ENCODE assay signal across 19 cellular contexts in the genomic region with DNA sequence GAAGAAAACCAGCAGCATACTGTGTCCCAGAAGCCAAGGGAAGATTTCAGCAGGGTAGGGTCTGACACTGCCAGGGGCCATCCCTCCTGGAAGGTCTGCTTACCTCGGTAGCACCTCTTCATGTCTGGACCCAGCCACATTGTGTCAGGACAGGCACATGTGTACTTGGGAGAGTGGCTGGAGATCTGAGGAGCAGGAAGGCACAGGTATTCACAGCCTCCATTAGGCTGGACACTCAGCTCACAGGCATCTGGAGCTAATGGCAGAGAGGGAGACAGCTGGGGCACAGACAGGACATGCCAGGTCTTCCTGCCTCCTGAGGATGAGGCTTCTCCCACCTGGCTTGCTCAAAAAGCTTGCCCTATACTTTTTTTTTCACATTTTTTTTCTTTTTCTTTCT.
"Had no signal": no experiment of that assay in that cellular context is flagged by ENCODE, and none has a peak within 500 bp of the region (broad histone marks: within the 10 kb centered on the region; RNA-seq: fewer than 3 reads in every experiment).

No MANE protein-coding gene starts in this region.

- H3K27me3 Mint-ChIP-seq: activated CD4-positive, alpha-beta memory T cell treated with anti-CD3 and anti-CD28 coated beads for 36 hours; activated naive CD8-positive, alpha-beta T cell treated with anti-CD3 and anti-CD28 coated beads for 36 hours; memory B cell; naive thymus-derived CD4-positive, alpha-beta T cell; T-helper 17 cell had no signal

- H3K27ac ChIP-seq: neutrophil, spleen, thyroid gland, uterus, WERI-Rb-1 had no signal

- H3K4me1 Mint-ChIP-seq: activated naive CD8-positive, alpha-beta T cell treated with anti-CD3 and anti-CD28 coated beads for 36 hours; endodermal cell; naive thymus-derived CD4-positive, alpha-beta T cell; T-helper 17 cell had no signal

- H3K4me3 ChIP-seq: spleen, thyroid gland, uterus had no signal

- ATAC-seq: naive thymus-derived CD4-positive, alpha-beta T cell; sciatic nerve; T-helper 17 cell had no signal

- H3K9me3 ChIP-seq: neutrophil, spleen, thyroid gland, uterus had no signal

- H3K4me1 ChIP-seq: spleen, thyroid gland, uterus had no signal

- H3K9me3 Mint-ChIP-seq: activated CD4-positive, alpha-beta memory T cell treated with anti-CD3 and anti-CD28 coated beads for 36 hours; activated naive CD8-positive, alpha-beta T cell treated with anti-CD3 and anti-CD28 coated beads for 36 hours; endodermal cell; memory B cell; naive thymus-derived CD4-positive, alpha-beta T cell had no signal

- H3K4me3 Mint-ChIP-seq: activated CD4-positive, alpha-beta memory T cell treated with anti-CD3 and anti-CD28 coated beads for 36 hours; activated naive CD8-positive, alpha-beta T cell treated with anti-CD3 and anti-CD28 coated beads for 36 hours; endodermal cell; memory B cell; naive thymus-derived CD4-positive, alpha-beta T cell; T-helper 17 cell had no signal

- H3K27me3 ChIP-seq: neutrophil, spleen, thyroid gland, uterus had no signal

- DNase-seq: activated CD4-positive, alpha-beta memory T cell treated with anti-CD3 and anti-CD28 coated beads for 36 hours; activated naive CD8-positive, alpha-beta T cell treated with anti-CD3 and anti-CD28 coated beads for 36 hours; activated T-cell treated with anti-CD3 and anti-CD28 coated beads for 4 hours; amygdala; caudate nucleus; endodermal cell; erythroblast; kidney; naive thymus-derived CD4-positive, alpha-beta T cell; spleen; stimulated activated CD4-positive, alpha-beta T cell treated with anti-CD3 and anti-CD28 coated beads, Interleukin-4, amount 100 ng/mL, for 4 hours; stimulated activated naive CD4-positive, alpha-beta T cell; T-helper 17 cell; thyroid gland; uterus; WERI-Rb-1 had no signal

- H3K36me3 ChIP-seq: neutrophil, uterus had no signal

- H3K27ac Mint-ChIP-seq: activated CD4-positive, alpha-beta memory T cell treated with anti-CD3 and anti-CD28 coated beads for 36 hours; activated naive CD8-positive, alpha-beta T cell treated with anti-CD3 and anti-CD28 coated beads for 36 hours; endodermal cell; memory B cell; naive thymus-derived CD4-positive, alpha-beta T cell had no signal
